In the genomic region with DNA sequence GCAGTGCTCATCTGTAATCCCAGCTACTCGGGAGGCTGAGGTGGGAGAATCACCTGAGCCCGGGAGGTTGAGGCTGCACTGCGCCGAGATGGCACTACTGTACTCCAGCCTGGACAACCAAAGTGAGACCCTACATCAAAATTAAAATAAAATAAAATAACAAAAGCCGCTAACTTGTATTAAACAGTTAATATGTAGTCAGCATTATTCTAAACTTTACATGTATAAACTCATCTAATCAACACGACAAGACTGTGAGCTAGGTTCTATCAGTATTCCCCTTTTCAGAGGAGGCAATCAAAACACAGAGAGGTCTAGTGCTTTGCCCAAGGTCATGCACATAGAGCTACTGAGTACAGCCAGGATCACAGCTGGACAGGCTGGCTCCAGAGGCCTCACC, we compare ENCODE assay signal across 2 cellular contexts.
A peak's percentile ranks its signal among the peaks of the same experiment; 100 is the strongest.
TF ChIP-seq lines count a peak whose summit lies in the region.

No MANE protein-coding gene starts in this region.

TF ChIP-seq in A549, 52 proteins besides CTCF, POLR2A, EP300 and RAD21:
- TF ChIP-seq MAFK (IDR thresholded peaks at IDR 0.05; ENCODE audit: partially characterized antibody) (peak; percentile 48), KDM1A (IDR thresholded peaks at IDR 0.05; ENCODE audit: low read depth) (no peak), HEYL (CRISPR knock-in tag; IDR thresholded peaks at IDR 0.05) (no peak)

TF ChIP-seq in H1, 55 proteins besides CTCF, POLR2A, EP300 and RAD21:
- TF ChIP-seq CHD1 (IDR thresholded peaks at IDR 0.05; ENCODE audit: low read depth, low read length), result no peak
- TF ChIP-seq EGR1 (IDR thresholded peaks at IDR 0.05; ENCODE audit: borderline replicate concordance, low read depth, low read length), result no peak
- TF ChIP-seq TEAD4 (IDR thresholded peaks at IDR 0.05; ENCODE audit: low read depth, low read length), result no peak
- TF ChIP-seq CBX5 (IDR thresholded peaks at IDR 0.05; ENCODE audit: low read depth, low read length), result no peak
